ENCODE assay signal across 28 cellular contexts in genomic region chr7:158750702-158751101, GRCh38.
"Had no signal": no experiment of that assay in that cellular context is flagged by ENCODE, and none has a peak within 500 bp of the region (broad histone marks: within the 10 kb centered on the region; RNA-seq: fewer than 3 reads in every experiment).

No MANE protein-coding gene starts in this region.

- H3K4me3 ChIP-seq: left ventricle myocardium inferior, lung, neural progenitor cell, ovary, right atrium auricular region, right lobe of liver, smooth muscle cell, suprapubic skin, thoracic aorta, tibial nerve, upper lobe of left lung, vagina had no signal

- H3K27me3 Mint-ChIP-seq: naive B cell; progenitor cell of endocrine pancreas; stimulated activated memory B cell treated with anti-CD40 and anti-IgM and Interleukin-4, amounts not matched to agents 10 μg/mL and 1 μg/mL and 100 μg/mL, for 72 hours had no signal

- H3K27ac Mint-ChIP-seq: mesothelial cell of epicardium; nephron progenitor cell; neural progenitor cell; progenitor cell of endocrine pancreas; stimulated activated memory B cell treated with anti-CD40 and anti-IgM and Interleukin-4, amounts not matched to agents 10 μg/mL and 1 μg/mL and 100 μg/mL, for 72 hours had no signal

- H3K9me3 Mint-ChIP-seq: mesothelial cell of epicardium; naive B cell; natural killer cell; nephron progenitor cell; neural progenitor cell; stimulated activated memory B cell treated with anti-CD40 and anti-IgM and Interleukin-4, amounts not matched to agents 10 μg/mL and 1 μg/mL and 100 μg/mL, for 72 hours had no signal

- H3K27ac ChIP-seq: left ventricle myocardium inferior, neural progenitor cell, neutrophil, ovary, right atrium auricular region, right lobe of liver, suprapubic skin, thoracic aorta, tibial nerve, upper lobe of left lung, vagina had no signal

- H3K4me1 ChIP-seq: neural progenitor cell, right atrium auricular region, right lobe of liver, suprapubic skin, upper lobe of left lung, vagina had no signal

- ATAC-seq: natural killer cell; right lobe of liver; stimulated activated memory B cell treated with anti-CD40 and anti-IgM and Interleukin-4, amounts not matched to agents 10 μg/mL and 1 μg/mL and 100 μg/mL, for 72 hours had no signal

- H3K4me1 Mint-ChIP-seq: mesothelial cell of epicardium; naive B cell; nephron progenitor cell; neural progenitor cell; stimulated activated memory B cell treated with anti-CD40 and anti-IgM and Interleukin-4, amounts not matched to agents 10 μg/mL and 1 μg/mL and 100 μg/mL, for 72 hours had no signal

- H3K4me3 Mint-ChIP-seq: mesothelial cell of epicardium; naive B cell; natural killer cell; nephron progenitor cell; neural progenitor cell; stimulated activated memory B cell treated with anti-CD40 and anti-IgM and Interleukin-4, amounts not matched to agents 10 μg/mL and 1 μg/mL and 100 μg/mL, for 72 hours had no signal

- H3K9me3 ChIP-seq: left ventricle myocardium inferior, neutrophil, ovary, right atrium auricular region, right lobe of liver, suprapubic skin, thoracic aorta, tibial nerve, upper lobe of left lung, vagina had no signal

- H3K27me3 ChIP-seq: neural progenitor cell, neutrophil, ovary, right atrium auricular region, right lobe of liver, suprapubic skin, tibial nerve, upper lobe of left lung, vagina had no signal

- DNase-seq: hypothalamus; islet precursor cell; left ventricle myocardium inferior; mesendoderm; naive B cell; natural killer cell; nephron progenitor cell; occipital lobe; ovary; right lobe of liver; stimulated activated CD4-positive, alpha-beta T cell treated with anti-CD3 and anti-CD28 coated beads, Interleukin-1b, Interleukin-23, amount 100 ng/mL, for 48 hours; stimulated activated CD4-positive, alpha-beta T cell treated with anti-CD3 and anti-CD28 coated beads, Interleukin-2, amount 100 ng/mL, for 48 hours; stimulated activated CD4-positive, alpha-beta T cell treated with anti-CD3 and anti-CD28 coated beads, Interleukin-4, amount 100 ng/mL, for 4 hours; stimulated activated CD8-positive, alpha-beta memory T cell treated with anti-CD3 and anti-CD28 coated beads, Interleukin-4, amount 100 ng/mL, for 48 hours; stimulated activated naive CD4-positive, alpha-beta T cell treated with Interleukin-2 at 50 U/mL for 16 hours; upper lobe of left lung had no signal

- H3K36me3 ChIP-seq: neural progenitor cell, ovary had no signal
